ENCODE assay signal across 9 cellular contexts in the genomic region with DNA sequence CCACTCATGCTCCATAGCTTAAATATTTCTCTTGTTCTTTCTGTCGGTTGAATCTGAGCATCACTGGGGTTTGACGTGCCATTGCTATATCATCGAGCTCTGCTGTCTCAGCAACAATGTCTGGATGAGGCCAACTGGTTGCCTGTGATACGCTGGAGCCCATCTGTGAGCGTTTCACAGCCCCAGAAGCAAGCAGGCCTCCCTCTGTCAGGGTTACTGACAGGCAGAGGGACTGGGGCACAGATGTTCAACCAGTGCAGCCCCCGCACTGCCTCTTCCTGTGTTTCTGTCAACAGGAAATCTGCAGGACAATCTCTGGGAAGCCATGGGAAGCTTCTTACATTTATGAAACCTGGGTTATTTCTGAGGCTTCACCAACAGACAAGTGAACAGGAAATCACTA. TPM values are rescaled to one million over a fixed set of nuclear protein-coding genes. Genes with fewer than 3 reads are reported as not detected.
DNase-seq lines count a peak whose midpoint lies in the region; ATAC-seq and TF ChIP-seq lines count a peak whose summit lies in the region.
"Had no signal": no experiment of that assay in that cellular context is flagged by ENCODE, and none has a peak within 500 bp of the region (broad histone marks: within the 10 kb centered on the region; RNA-seq: fewer than 3 reads in every experiment).

No MANE protein-coding gene starts in this region.

- no peak overlapping the region for H2AK5ac ChIP-seq in mesendoderm (ENCODE audit: low read length)

- H3K56ac ChIP-seq in mesendoderm (ENCODE audit: low read length): no peak overlapping the region

- H3K9ac ChIP-seq in Loucy (ENCODE audit: low read depth, low read length, poor library complexity, severe bottlenecking) (peak overlapping the region; percentile 17), mesendoderm (ENCODE audit: low read length) (no peak overlapping the region)

- H4K5ac ChIP-seq in mesendoderm (ENCODE audit: low read length): no peak overlapping the region

- no peak for TF ChIP-seq CTCF in Loucy (conservative IDR thresholded peaks at IDR 0.05; ENCODE audit: low read length)
- no peak for TF ChIP-seq CTCF in choroid plexus epithelial cell (conservative IDR thresholded peaks at IDR 0.05; ENCODE audit: low read depth, low read length)
- TF ChIP-seq CTCF in uterus (IDR thresholded peaks at IDR 0.05): no peak

- no peak overlapping the region for H3K23ac ChIP-seq in mesendoderm (ENCODE audit: low read length)

- no peak overlapping the region for H3K27ac ChIP-seq in mesendoderm (ENCODE audit: low read depth, low read length)
- peak overlapping the region; percentile 76 to 96 for H3K27ac ChIP-seq in uterus
- H3K27ac ChIP-seq: neutrophil had no signal

- ATAC-seq in GM18502 (IDR thresholded peaks at IDR 0.05; ENCODE audit: poor library complexity, unreplicated experiment): no peak

- no peak overlapping the region for H4K8ac ChIP-seq in mesendoderm (ENCODE audit: low read depth, low read length)

- no peaks in the 10 kb centered on the region for H3K9me2 ChIP-seq in Loucy (replicated peaks; ENCODE audit: low read depth, low read length)

- H3K4me2 ChIP-seq in Loucy (ENCODE audit: low read depth, low read length, poor library complexity, severe bottlenecking): peak overlapping the region; percentile 64
- no peak overlapping the region for H3K4me2 ChIP-seq in mesendoderm (ENCODE audit: low read length)

- no peak overlapping the region for H2BK120ac ChIP-seq in mesendoderm (ENCODE audit: low read depth, low read length)

- H3K36me3 ChIP-seq in Loucy (ENCODE audit: insufficient read depth, low read length): no peaks in the 10 kb centered on the region
- H3K36me3 ChIP-seq in mesendoderm (ENCODE audit: control insufficient read depth, insufficient read depth, low read length): no peaks in the 10 kb centered on the region
- H3K36me3 ChIP-seq in uterus: no peaks in the 10 kb centered on the region
- H3K36me3 ChIP-seq in HAP-1 (replicated peaks): no peaks in the 10 kb centered on the region; the same call in 1 of the 2 replicates

- H2AFZ ChIP-seq in Loucy (ENCODE audit: low read length): no peak overlapping the region

- no peak overlapping the region for H3K4ac ChIP-seq in mesendoderm (ENCODE audit: low read depth, low read length)

- H3K4me1 ChIP-seq in Loucy (ENCODE audit: insufficient read depth, low read length, poor library complexity, severe bottlenecking) (peaks cover 14% of the 10 kb centered on the region), mesendoderm (ENCODE audit: control insufficient read depth, low read depth, low read length) (no peaks in the 10 kb centered on the region), uterus (peaks cover 3 to 10% of the 10 kb centered on the region in 2 donors), HAP-1 (peaks cover 9% of the 10 kb centered on the region)

- no peaks in the 10 kb centered on the region for H3F3A ChIP-seq in Loucy (ENCODE audit: low read depth)

- TF ChIP-seq POLR2A in uterus (IDR thresholded peaks at IDR 0.05): no peak

- no peak overlapping the region for H2BK15ac ChIP-seq in mesendoderm (replicated peaks; ENCODE audit: low read depth)

- no peaks in the 10 kb centered on the region for H4K20me1 ChIP-seq in Loucy (ENCODE audit: insufficient read depth, low read length, poor library complexity, severe bottlenecking)

- in situ Hi-C loops in HAP-1 (cut with MboI; ENCODE audit: low sequenced_read_pairs): no loop called here

- intact Hi-C loops in uterus (cut with DNase I; ENCODE audit: low total_unique reads): no loop called here

- H3K9me3 ChIP-seq in Loucy (ENCODE audit: insufficient read depth, low read depth, low read length) (no peaks in the 10 kb centered on the region), uterus (no peaks in the 10 kb centered on the region), HAP-1 (no peaks in the 10 kb centered on the region)
- H3K9me3 ChIP-seq: neutrophil had no signal

- H3K4me3 ChIP-seq in Loucy (ENCODE audit: low read length, poor library complexity, severe bottlenecking) (peak overlapping the region; percentile 29), choroid plexus epithelial cell (ENCODE audit: low read depth, low read length) (no peak overlapping the region), mesendoderm (ENCODE audit: low read length) (no peak overlapping the region), uterus (no peak overlapping the region), HAP-1 (no peak overlapping the region)

- H3K79me2 ChIP-seq in Loucy (ENCODE audit: insufficient read depth, low read length) (no peaks in the 10 kb centered on the region), mesendoderm (ENCODE audit: control insufficient read depth, insufficient read depth, low read length) (no peaks in the 10 kb centered on the region)

- DNase-seq in DMS53 (lab: John Stamatoyannopoulos, UW): peak; percentile 49
- DNase-seq in choroid plexus epithelial cell (ENCODE audit: low read depth): peak; percentile 69
- peak; percentile 33 for DNase-seq in mesendoderm
- peak in 1 of 2 donors; percentile 32 for DNase-seq in uterus
- DNase-seq in CD1c-positive myeloid dendritic cell (ENCODE audit: extremely low spot score): no peak
- DNase-seq in HAP-1 (ENCODE audit: low spot score in 2 of 2): no peak

- WGBS in mesendoderm (ENCODE audit: extremely low coverage, insufficient coverage, low lambda C conversion rate): no CpG with 5 or more reads among the region's 6 CpGs

- no peak overlapping the region for H2BK5ac ChIP-seq in mesendoderm (ENCODE audit: low read length)

- no peaks in the 10 kb centered on the region for H3K27me3 ChIP-seq in Loucy (ENCODE audit: insufficient read depth, low read length, poor library complexity, severe bottlenecking)
- H3K27me3 ChIP-seq in mesendoderm (ENCODE audit: insufficient read depth, low read length, poor library complexity): no peaks in the 10 kb centered on the region
- H3K27me3 ChIP-seq in uterus: no peaks in the 10 kb centered on the region
- H3K27me3 ChIP-seq in HAP-1 (ENCODE audit: low read depth): no peaks in the 10 kb centered on the region
- H3K27me3 ChIP-seq: neutrophil had no signal

- H3K18ac ChIP-seq in mesendoderm (ENCODE audit: low read length): no peak overlapping the region

- no peaks in the 10 kb centered on the region for H3K79me1 ChIP-seq in mesendoderm (ENCODE audit: low read length)

RNA-seq across cellular contexts. Expression of gene DMAC2L, which starts 23.9 kb away (rescaled TPM):
- polyA plus RNA-seq in mesendoderm (2013, experiment 1 of 2): 8.8 TPM
- polyA plus RNA-seq in mesendoderm (2013, experiment 2 of 2): 8.4 TPM
- 10 to 100 TPM; 13.1 to 48.4 (median 20.4) TPM for total RNA-seq in uterus

RNA-seq across cellular contexts. Expression of gene L2HGDH, which starts 24.0 kb away (rescaled TPM):
- 11.2 TPM for polyA plus RNA-seq in mesendoderm (2013, experiment 1 of 2)
- polyA plus RNA-seq in mesendoderm (2013, experiment 2 of 2): 11.8 TPM
- total RNA-seq in uterus: 1 to 10 TPM in 3 of 4 donors, under 1 TPM in 1; 0.29 to 7.9 (median 2.5) TPM

Comparison
In these comparisons a context has a peak if more than half of its experiments do, and no peak if none do; other contexts are left out.
1. DNase-seq: peak in DMS53 (single experiment), choroid plexus epithelial cell (single experiment) and mesendoderm (single experiment); none in CD1c-positive myeloid dendritic cell (single experiment) and HAP-1 (0 of 2).